1 cellular context compared by ENCODE assay signal in genomic region chr7:19508821-19509220, GRCh38.
TF ChIP-seq lines count a peak whose summit lies in the region.

No MANE protein-coding gene starts in this region.

TF ChIP-seq in WTC11, 78 proteins besides CTCF, POLR2A, EP300 and RAD21 (continued from another document):
- TF ChIP-seq JUN (CRISPR knock-in tag; IDR thresholded peaks at IDR 0.05): no peak
- TF ChIP-seq ZNF423 (CRISPR knock-in tag; IDR thresholded peaks at IDR 0.05): no peak
- TF ChIP-seq AR (CRISPR knock-in tag; IDR thresholded peaks at IDR 0.05): no peak
- TF ChIP-seq IRF1 (CRISPR knock-in tag; IDR thresholded peaks at IDR 0.05): no peak
- TF ChIP-seq ZNF232 (CRISPR knock-in tag; IDR thresholded peaks at IDR 0.05): no peak
- TF ChIP-seq ERG (CRISPR knock-in tag; IDR thresholded peaks at IDR 0.05): no peak
- no peak for TF ChIP-seq NR1H2 (CRISPR knock-in tag; IDR thresholded peaks at IDR 0.05)
- TF ChIP-seq GTF2I (CRISPR knock-in tag; conservative IDR thresholded peaks at IDR 0.05): no peak
- TF ChIP-seq NFATC4 (CRISPR knock-in tag; IDR thresholded peaks at IDR 0.05): no peak
